15 cellular contexts compared by ENCODE assay signal in genomic region chr12:14261861-14262260, GRCh38.
DNase-seq lines count a peak whose midpoint lies in the region; ATAC-seq and TF ChIP-seq lines count a peak whose summit lies in the region.
"Had no signal": no experiment of that assay in that cellular context is flagged by ENCODE, and none has a peak within 500 bp of the region (broad histone marks: within the 10 kb centered on the region; RNA-seq: fewer than 3 reads in every experiment).

No MANE protein-coding gene starts in this region.

- no peaks in the 10 kb centered on the region for H3K36me3 Mint-ChIP-seq in CD8-positive, alpha-beta T cell
- peaks cover 20% of the 10 kb centered on the region for H3K36me3 Mint-ChIP-seq in progenitor cell of endocrine pancreas (ENCODE audit: insufficient read depth)

- intact Hi-C loops in CD8-positive, alpha-beta T cell (cut with DNase I, micrococcal nuclease): no loop called here
- intact Hi-C loops in esophagus muscularis mucosa (cut with DNase I): no loop called here

- H3K4me3 ChIP-seq in CD8-positive, alpha-beta T cell (ENCODE audit: low read depth, low read length): no peak overlapping the region
- H3K4me3 ChIP-seq in HUES6 (ENCODE audit: low read depth, low read length): no peak overlapping the region
- no peak overlapping the region for H3K4me3 ChIP-seq in esophagus muscularis mucosa

- CTCF ChIA-PET in CD8-positive, alpha-beta T cell (lab: Charles Lee): interaction anchor here (1.1 to 1.4 kb wide), 2 partner anchors 104 to 152 kb away, joined by 3 read pairs; partner anchors contain the start of gene ATF7IP

- peaks cover 19% of the 10 kb centered on the region for H3K4me1 ChIP-seq in CD8-positive, alpha-beta T cell (ENCODE audit: insufficient read depth, low read length)
- H3K4me1 ChIP-seq in HUES6 (ENCODE audit: control insufficient read depth, insufficient read depth, low read length) (peaks cover 43% of the 10 kb centered on the region), esophagus muscularis mucosa (peaks cover 34 to 49% (median 46%) of the 10 kb centered on the region in 4 donors)

- no peak overlapping the region for H3K9ac ChIP-seq in HUES6 (ENCODE audit: low read length)

- no peaks in the 10 kb centered on the region for H3K9me3 ChIP-seq in CD8-positive, alpha-beta T cell (ENCODE audit: low read length)
- H3K9me3 ChIP-seq in HUES6 (ENCODE audit: control insufficient read depth, insufficient read depth, low read depth, low read length) (peaks cover 22% of the 10 kb centered on the region), esophagus muscularis mucosa (peaks cover 0 to 17% (median 5%) of the 10 kb centered on the region in 4 donors)

- H3K9me3 Mint-ChIP-seq in CD8-positive, alpha-beta T cell: peaks cover 3% of the 10 kb centered on the region
- H3K9me3 Mint-ChIP-seq in progenitor cell of endocrine pancreas (ENCODE audit: low read depth): peaks cover 40% of the 10 kb centered on the region

- DNase-seq in CD8-positive, alpha-beta T cell: no peak
- DNase-seq in esophagus muscularis mucosa (ENCODE audit: extremely low spot score) (no peak), progenitor cell of endocrine pancreas (ENCODE audit: low spot score, unreplicated experiment) (no peak), T1000 (lab: John Stamatoyannopoulos, UW) (no peak), iPS-NIHi11 (ENCODE audit: low spot score) (no peak), NCI-H774 (lab: John Stamatoyannopoulos, UW) (no peak)
- DNase-seq in NK-92 treated with Interleukin-12 subunit alpha and Interleukin-12 subunit beta, amount 100 ng/mL, for 24 hours (lab: John Stamatoyannopoulos, UW): no peak
- DNase-seq: activated naive CD8-positive, alpha-beta T cell treated with anti-CD3 and anti-CD28 coated beads, Interleukin-2, amount 10 ng/mL, durations not matched to agents 7 days and 5 days; NCI-H1694; NCI-H446; nephron progenitor cell; stimulated activated CD4-positive, alpha-beta T cell treated with anti-CD3 and anti-CD28 coated beads, Interleukin-4, amount 100 ng/mL, for 24 hours had no signal

- no peak for TF ChIP-seq POLR2A in esophagus muscularis mucosa (IDR thresholded peaks at IDR 0.05; ENCODE audit: low read depth)

- WGBS in esophagus muscularis mucosa: 87% methylated on average over 2 of the region's 2 CpGs

- H3K27me3 Mint-ChIP-seq in CD8-positive, alpha-beta T cell (ENCODE audit: low read depth): no peaks in the 10 kb centered on the region
- no peaks in the 10 kb centered on the region for H3K27me3 Mint-ChIP-seq in progenitor cell of endocrine pancreas
- H3K27me3 Mint-ChIP-seq: activated naive CD8-positive, alpha-beta T cell treated with anti-CD3 and anti-CD28 coated beads, Interleukin-2, amount 10 ng/mL, durations not matched to agents 7 days and 5 days had no signal

- H3K27ac Mint-ChIP-seq in CD8-positive, alpha-beta T cell: peak overlapping the region; percentile 8
- peak overlapping the region; percentile 5 for H3K27ac Mint-ChIP-seq in progenitor cell of endocrine pancreas
- H3K27ac Mint-ChIP-seq: activated naive CD8-positive, alpha-beta T cell treated with anti-CD3 and anti-CD28 coated beads, Interleukin-2, amount 10 ng/mL, durations not matched to agents 7 days and 5 days had no signal

- H3K27ac ChIP-seq in CD8-positive, alpha-beta T cell (ENCODE audit: low read depth, low read length): no peak overlapping the region
- H3K27ac ChIP-seq in HUES6 (ENCODE audit: low read depth, low read length) (peak overlapping the region; percentile 22; the same call in 1 of the 2 replicates), esophagus muscularis mucosa (replicated peaks in 1 of 4) (peak overlapping the region; percentile 82 to 87 (median 86))

- H3K4me1 Mint-ChIP-seq in CD8-positive, alpha-beta T cell (ENCODE audit: low read depth): peaks cover 34% of the 10 kb centered on the region
- H3K4me1 Mint-ChIP-seq in progenitor cell of endocrine pancreas (ENCODE audit: low read depth): peaks cover 35% of the 10 kb centered on the region

- TF ChIP-seq EP300 in esophagus muscularis mucosa (IDR thresholded peaks at IDR 0.05): no peak

- H3K27me3 ChIP-seq in CD8-positive, alpha-beta T cell (ENCODE audit: insufficient read depth, low read length): no peaks in the 10 kb centered on the region
- H3K27me3 ChIP-seq in HUES6 (ENCODE audit: control insufficient read depth, insufficient read depth, low read length) (no peaks in the 10 kb centered on the region), esophagus muscularis mucosa (no peaks in the 10 kb centered on the region)

- no peak for ATAC-seq in CD8-positive, alpha-beta T cell
- ATAC-seq: left lobe of liver, sciatic nerve had no signal

- POLR2A ChIA-PET in CD8-positive, alpha-beta T cell (lab: Charles Lee): no interaction called here

- H3K36me3 ChIP-seq in CD8-positive, alpha-beta T cell (ENCODE audit: insufficient read depth, low read length): no peaks in the 10 kb centered on the region
- H3K36me3 ChIP-seq in HUES6 (ENCODE audit: control insufficient read depth, insufficient read depth, low read length) (no peaks in the 10 kb centered on the region), esophagus muscularis mucosa (no peaks in the 10 kb centered on the region)

- no peak overlapping the region for H3K4me3 Mint-ChIP-seq in CD8-positive, alpha-beta T cell
- H3K4me3 Mint-ChIP-seq in progenitor cell of endocrine pancreas (ENCODE audit: low read depth): no peak overlapping the region
- H3K4me3 Mint-ChIP-seq: activated naive CD8-positive, alpha-beta T cell treated with anti-CD3 and anti-CD28 coated beads, Interleukin-2, amount 10 ng/mL, durations not matched to agents 7 days and 5 days had no signal

- no peak for TF ChIP-seq CTCF in CD8-positive, alpha-beta T cell (IDR thresholded peaks at IDR 0.05)
- TF ChIP-seq CTCF in esophagus muscularis mucosa (IDR thresholded peaks at IDR 0.05): no peak
- no peak for TF ChIP-seq CTCF in progenitor cell of endocrine pancreas (IDR thresholded peaks at IDR 0.05; ENCODE audit: unreplicated experiment)
